In genomic region chr5:109754319-109754718, GRCh38 we compare ENCODE assay signal across 17 cellular contexts.
DNase-seq lines count a peak whose midpoint lies in the region; ATAC-seq, FAIRE-seq and TF ChIP-seq lines count a peak whose summit lies in the region.
"Had no signal": no experiment of that assay in that cellular context is flagged by ENCODE, and none has a peak within 500 bp of the region (broad histone marks: within the 10 kb centered on the region; RNA-seq: fewer than 3 reads in every experiment).

No MANE protein-coding gene starts in this region.

- H3K27ac ChIP-seq in liver (ENCODE audit: low read depth in 1 of 2, low read length in 2 of 2) (no peak overlapping the region), HepG2 (ENCODE audit: extremely low read length, insufficient read depth, low read length) (no peak overlapping the region), dorsolateral prefrontal cortex (peak overlapping the region in 36 of 59 donors; percentile 0 to 72 (median 42)), right lobe of liver (peak overlapping the region in 2 of 3 donors; percentile 29 to 32)
- H3K27ac ChIP-seq: BLaER1 had no signal

- TF ChIP-seq POLR2A in HepG2 (IDR thresholded peaks at IDR 0.05; ENCODE audit: insufficient read depth in 1 of 2, low read depth in 2 of 2, low read length in 2 of 2) (no peak), right lobe of liver (IDR thresholded peaks at IDR 0.05) (no peak)

- H3K9ac ChIP-seq in liver (ENCODE audit: low read depth in 1 of 2, low read length in 2 of 2), result no peak overlapping the region
- no peak overlapping the region for H3K9ac ChIP-seq in HepG2 (ENCODE audit: insufficient read depth, low read depth, low read length)
- H3K9ac ChIP-seq: BLaER1 had no signal

- no peaks in the 10 kb centered on the region for H3K9me3 Mint-ChIP-seq in stimulated activated memory B cell treated with anti-CD40 and anti-IgM and Interleukin-4, amounts not matched to agents 10 μg/mL and 1 μg/mL and 100 μg/mL, for 72 hours
- H3K9me3 Mint-ChIP-seq: CD4-positive, alpha-beta memory T cell; GM23338 had no signal

- in situ Hi-C loops in HepG2 (cut with HindIII; ENCODE audit: extremely low pct_ligation_motif_present, low pct_unique_long_range_greater_than_20kb), result no loop called here

- H3K27me3 ChIP-seq in liver (ENCODE audit: control insufficient read depth in 4 of 4, insufficient read depth in 4 of 4, low read length in 3 of 4) (no peaks in the 10 kb centered on the region), HepG2 (ENCODE audit: control insufficient read depth in 1 of 2, insufficient read depth in 2 of 2, low read length in 2 of 2) (no peaks in the 10 kb centered on the region), dorsolateral prefrontal cortex (no peaks in the 10 kb centered on the region), right lobe of liver (no peaks in the 10 kb centered on the region)
- H3K27me3 ChIP-seq: BLaER1 had no signal

- TF ChIP-seq RAD21 in liver (IDR thresholded peaks at IDR 0.05) (no peak), HepG2 (CRISPR knock-in tag; IDR thresholded peaks at IDR 0.05) (no peak)

- FAIRE-seq in HepG2 (lab: Jason Lieb, UNC), result no peak

- no peaks in the 10 kb centered on the region for H3K27me3 Mint-ChIP-seq in stimulated activated memory B cell treated with anti-CD40 and anti-IgM and Interleukin-4, amounts not matched to agents 10 μg/mL and 1 μg/mL and 100 μg/mL, for 72 hours
- H3K27me3 Mint-ChIP-seq: CD4-positive, alpha-beta memory T cell had no signal

- DNase-seq in HepG2 (ENCODE audit: low spot score) (no peak), dorsolateral prefrontal cortex (no peak), right lobe of liver (no peak), GM03348 (ENCODE audit: low spot score) (no peak), foreskin melanocyte (no peak)
- no peak for DNase-seq in stimulated activated CD4-positive, alpha-beta T cell treated with anti-CD3 and anti-CD28 coated beads, Interleukin-12 subunit alpha, Interleukin-12 subunit beta, amount 100 ng/mL, for 4 hours
- DNase-seq: 8988T; CD4-positive, alpha-beta memory T cell; DMS153; DMS79; GDM1; HCEC 1CT had no signal

- CTCF ChIA-PET in HepG2 (lab: Yijun Ruan, JAX; ENCODE audit: low intra/inter-chr PET ratio, low total read pairs), result no interaction called here

- peaks cover 2 to 7% (median 6%) of the 10 kb centered on the region in 4 donors for H3K4me1 ChIP-seq in liver (ENCODE audit: control insufficient read depth in 4 of 4, insufficient read depth in 4 of 4, low read length in 3 of 4)
- H3K4me1 ChIP-seq in HepG2 (ENCODE audit: insufficient read depth, low read length), result no peaks in the 10 kb centered on the region
- H3K4me1 ChIP-seq in right lobe of liver, result peaks cover 0 to 15% (median 7%) of the 10 kb centered on the region in 4 donors
- H3K4me1 ChIP-seq: BLaER1 had no signal

- H2AFZ ChIP-seq in HepG2 (ENCODE audit: low read length), result no peak overlapping the region
- H2AFZ ChIP-seq: GM23338 had no signal

- peaks cover 30% of the 10 kb centered on the region for H3K4me1 Mint-ChIP-seq in stimulated activated memory B cell treated with anti-CD40 and anti-IgM and Interleukin-4, amounts not matched to agents 10 μg/mL and 1 μg/mL and 100 μg/mL, for 72 hours

- H3K4me3 ChIP-seq in liver (ENCODE audit: low read depth in 1 of 3, low read length in 3 of 3), result no peak overlapping the region
- no peak overlapping the region for H3K4me3 ChIP-seq in HepG2 (replicated peaks in 1 of 3; ENCODE audit: insufficient read depth in 1 of 3, low read depth in 2 of 3, low read length in 3 of 3)
- H3K4me3 ChIP-seq in dorsolateral prefrontal cortex, result no peak overlapping the region
- H3K4me3 ChIP-seq in right lobe of liver, result no peak overlapping the region
- H3K4me3 ChIP-seq: BLaER1, GM23338 had no signal

- no peak for ATAC-seq in HepG2
- ATAC-seq in right lobe of liver, result peak; percentile 58 to 80 (median 68)
- ATAC-seq in stimulated activated memory B cell treated with anti-CD40 and anti-IgM and Interleukin-4, amounts not matched to agents 10 μg/mL and 1 μg/mL and 100 μg/mL, for 72 hours, result no peak
- ATAC-seq: GM23338 had no signal

- TF ChIP-seq EP300 in HepG2 (IDR thresholded peaks at IDR 0.05; ENCODE audit: low read depth in 2 of 2, low read length in 2 of 2) (no peak), HepG2 (CRISPR knock-in tag; IDR thresholded peaks at IDR 0.05; ENCODE audit: borderline replicate concordance) (no peak)

- BruUV-seq in HepG2 (replicated peaks; lab: Mats Ljungman, UMichigan), result no TSS peak

- peaks cover 58% of the 10 kb centered on the region for H3K36me3 Mint-ChIP-seq in stimulated activated memory B cell treated with anti-CD40 and anti-IgM and Interleukin-4, amounts not matched to agents 10 μg/mL and 1 μg/mL and 100 μg/mL, for 72 hours

- H3K4me3 Mint-ChIP-seq in stimulated activated memory B cell treated with anti-CD40 and anti-IgM and Interleukin-4, amounts not matched to agents 10 μg/mL and 1 μg/mL and 100 μg/mL, for 72 hours, result no peak overlapping the region
- H3K4me3 Mint-ChIP-seq: CD14-positive monocyte; CD4-positive, alpha-beta memory T cell; GM23338 had no signal

- H3K27ac Mint-ChIP-seq in stimulated activated memory B cell treated with anti-CD40 and anti-IgM and Interleukin-4, amounts not matched to agents 10 μg/mL and 1 μg/mL and 100 μg/mL, for 72 hours, result peak overlapping the region; percentile 64
- H3K27ac Mint-ChIP-seq: CD14-positive monocyte, GM23338 had no signal

- peaks cover 0 to 11% (median 5%) of the 10 kb centered on the region in 4 donors for H3K36me3 ChIP-seq in liver (ENCODE audit: control insufficient read depth in 4 of 4, insufficient read depth in 3 of 4, low read depth in 1 of 4, low read length in 3 of 4)
- H3K36me3 ChIP-seq in HepG2 (replicated peaks in 1 of 2; ENCODE audit: control insufficient read depth in 1 of 2, insufficient read depth in 2 of 2, low read length in 2 of 2), result peaks cover 3 to 11% of the 10 kb centered on the region in 2 experiments
- peaks cover 0 to 6% (median 0%) of the 10 kb centered on the region in 4 donors for H3K36me3 ChIP-seq in right lobe of liver

- H3K9me3 ChIP-seq in liver (ENCODE audit: control insufficient read depth in 4 of 4, low read length in 3 of 4) (no peaks in the 10 kb centered on the region), HepG2 (ENCODE audit: low read length) (no peaks in the 10 kb centered on the region), right lobe of liver (no peaks in the 10 kb centered on the region)
- H3K9me3 ChIP-seq: BLaER1 had no signal

- TF ChIP-seq CTCF in liver (IDR thresholded peaks at IDR 0.05; ENCODE audit: low read depth, low read length, missing input control) (no peak), HepG2 (CRISPR knock-in tag; IDR thresholded peaks at IDR 0.05) (no peak), dorsolateral prefrontal cortex (IDR thresholded peaks at IDR 0.05 in 54 of 56, conservative IDR thresholded peaks at IDR 0.05 in 2 of 56; ENCODE audit: low read depth in 1 of 56, partially characterized antibody in 56 of 56) (no peak), right lobe of liver (IDR thresholded peaks at IDR 0.05) (no peak)

- intact Hi-C loops in HepG2 (cut with micrococcal nuclease; ENCODE audit: unreplicated experiment), result loop anchor here (5.0 kb wide), 1 partner anchor 62 kb away; no protein-coding TSS in a partner anchor
- intact Hi-C loops in dorsolateral prefrontal cortex (cut with DNase I), result no loop called here
- intact Hi-C loops in right lobe of liver (cut with DNase I), result no loop called here

- H4K20me1 ChIP-seq in HepG2 (ENCODE audit: insufficient read depth, low read length), result no peaks in the 10 kb centered on the region
- H4K20me1 ChIP-seq: BLaER1 had no signal

- peaks cover 8% of the 10 kb centered on the region for H3K79me2 ChIP-seq in HepG2 (ENCODE audit: insufficient read depth, low read length)

- POLR2A ChIA-PET in HepG2 (lab: Yijun Ruan, JAX), result no interaction called here

- no peak overlapping the region for H3K4me2 ChIP-seq in HepG2 (ENCODE audit: low read depth, low read length)
- H3K4me2 ChIP-seq: BLaER1, GM23338 had no signal

TF ChIP-seq in liver, 16 proteins besides CTCF, POLR2A, EP300 and RAD21 (continues in another document):
- TF ChIP-seq HNF4G (IDR thresholded peaks at IDR 0.05) (no peak), NR2F2 (IDR thresholded peaks at IDR 0.05) (no peak), SP1 (IDR thresholded peaks at IDR 0.05) (no peak)
- TF ChIP-seq, protein P1, sequence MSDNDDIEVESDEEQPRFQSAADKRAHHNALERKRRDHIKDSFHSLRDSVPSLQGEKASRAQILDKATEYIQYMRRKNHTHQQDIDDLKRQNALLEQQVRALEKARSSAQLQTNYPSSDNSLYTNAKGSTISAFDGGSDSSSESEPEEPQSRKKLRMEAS (IDR thresholded peaks at IDR 0.05), result no peak

TF ChIP-seq in HepG2, 621 proteins besides CTCF, POLR2A, EP300 and RAD21:
- no peak for TF ChIP-seq SATB2 (CRISPR knock-in tag; IDR thresholded peaks at IDR 0.05)

Comparison
In these comparisons a context has a peak if more than half of its experiments do, and no peak if none do; other contexts are left out.
1. H3K27ac ChIP-seq: peak in dorsolateral prefrontal cortex (36 of 59) and right lobe of liver (2 of 3); none in liver (0 of 2) and HepG2 (single experiment).
2. ATAC-seq: peak in right lobe of liver (4 of 4); none in HepG2 (single experiment) and stimulated activated memory B cell treated with anti-CD40 and anti-IgM and Interleukin-4, amounts not matched to agents 10 μg/mL and 1 μg/mL and 100 μg/mL, for 72 hours (single experiment).